In genomic region chr14:75561013-75561432, GRCh38 we compare ENCODE assay signal across 8 cellular contexts. TPM values are rescaled to one million over a fixed set of nuclear protein-coding genes. Genes with fewer than 3 reads are reported as not detected.
DNase-seq lines count a peak whose midpoint lies in the region; ATAC-seq, FAIRE-seq and TF ChIP-seq lines count a peak whose summit lies in the region.

No MANE protein-coding gene starts in this region.

- TF ChIP-seq POLR2A in GM12891 (IDR thresholded peaks at IDR 0.05; ENCODE audit: low read depth, low read length) = no peak

- WGBS in smooth muscle cell (ENCODE audit: low lambda C conversion rate) = 6% methylated on average over 6 of the region's 6 CpGs

- H3K27ac ChIP-seq in smooth muscle cell (ENCODE audit: low read depth) = no peak overlapping the region

- ATAC-seq in GM21515 (IDR thresholded peaks at IDR 0.05; ENCODE audit: unreplicated experiment) = no peak

- H3K36me3 ChIP-seq in smooth muscle cell (ENCODE audit: low read depth) = no peaks in the 10 kb centered on the region

- peaks cover 6% of the 10 kb centered on the region for H3K9me3 Mint-ChIP-seq in MCF 10A (ENCODE audit: unreplicated experiment)

- no peak overlapping the region for H3K9ac ChIP-seq in smooth muscle cell (ENCODE audit: low read depth)

- CTCF ChIA-PET in MCF 10A (lab: Yijun Ruan, JAX) = interaction anchor here (0.6 to 6.1 kb wide), 65 partner anchors 8 to 1149 kb away, joined by 3 to 95 read pairs (median 4); partner anchors contain the start of genes FLVCR2 and JDP2

- peak; percentile 78 for FAIRE-seq in GM12891 (lab: Jason Lieb, UNC)

- H3K36me3 Mint-ChIP-seq in MCF 10A (ENCODE audit: insufficient read depth, unreplicated experiment) = peaks cover 14% of the 10 kb centered on the region

- POLR2A ChIA-PET in MCF 10A (lab: Yijun Ruan, JAX) = interaction anchor here (0.6 to 2.8 kb wide), 31 partner anchors 11 to 435 kb away, joined by 3 to 19 read pairs (median 4); partner anchors contain the start of genes ERG28, JDP2, NEK9 and TTLL5

- H3K79me2 ChIP-seq in smooth muscle cell (ENCODE audit: low read depth) = no peaks in the 10 kb centered on the region

- no peak overlapping the region for H3K4me3 Mint-ChIP-seq in MCF 10A (ENCODE audit: unreplicated experiment)

- H2AFZ ChIP-seq in smooth muscle cell (ENCODE audit: low read depth) = no peak overlapping the region

- no peaks in the 10 kb centered on the region for H3K9me3 ChIP-seq in smooth muscle cell (replicated peaks; ENCODE audit: low read depth)

- no peaks in the 10 kb centered on the region for H3K27me3 ChIP-seq in smooth muscle cell (ENCODE audit: low read depth)

- no peak overlapping the region for H3K4me3 ChIP-seq in smooth muscle cell

- intact Hi-C loops in MCF 10A (cut with micrococcal nuclease) = loop anchor here (1.0 to 2.0 kb wide), 6 partner anchors 43 to 428 kb away; no protein-coding TSS in a partner anchor

- no peak overlapping the region for H3K27ac Mint-ChIP-seq in MCF 10A (ENCODE audit: low read depth, unreplicated experiment)

- TF ChIP-seq CTCF in MCF 10A (IDR thresholded peaks at IDR 0.05; ENCODE audit: unreplicated experiment) (peak; percentile 78), smooth muscle cell (IDR thresholded peaks at IDR 0.05; ENCODE audit: borderline replicate concordance, insufficient read depth, poor library complexity, severe bottlenecking) (peak; percentile 68)

- H3K4me1 Mint-ChIP-seq in MCF 10A (ENCODE audit: insufficient read depth, unreplicated experiment) = peaks cover 26% of the 10 kb centered on the region

- no peaks in the 10 kb centered on the region for H3K27me3 Mint-ChIP-seq in MCF 10A (ENCODE audit: insufficient read depth, unreplicated experiment)

- no peak overlapping the region for H3K4me2 ChIP-seq in smooth muscle cell

- DNase-seq in AG08395 (ENCODE audit: low spot score) (peak; percentile 89), GM12891 (ENCODE audit: insufficient read length, low spot score) (no peak), NCI-H1092 (lab: John Stamatoyannopoulos, UW) (peak; percentile 35), SKM-1 treated with dmso at 0.1 percent for 144 hours (lab: John Stamatoyannopoulos, UW; ENCODE audit: unreplicated experiment) (peak; percentile 16), MCF 10A (ENCODE audit: unreplicated experiment) (peak; percentile 93), iPS DF 4.7 (ENCODE audit: extremely low read depth, low spot score) (peak; percentile 75), smooth muscle cell (lab: John Stamatoyannopoulos, UW; ENCODE audit: unreplicated experiment) (no peak)

- H4K20me1 ChIP-seq in smooth muscle cell (ENCODE audit: low read depth) = no peaks in the 10 kb centered on the region

- no peaks in the 10 kb centered on the region for H3K4me1 ChIP-seq in smooth muscle cell (ENCODE audit: low read depth)

- no peaks in the 10 kb centered on the region for H3F3A ChIP-seq in smooth muscle cell (ENCODE audit: low read depth)

- no TSS peak for BruUV-seq in MCF 10A (replicated peaks; lab: Mats Ljungman, UMichigan)

TF ChIP-seq in GM12891, 5 proteins besides CTCF, POLR2A, EP300 and RAD21:
- TF ChIP-seq TAF1 (IDR thresholded peaks at IDR 0.05; ENCODE audit: low read depth, low read length) (no peak), PAX5 (IDR thresholded peaks at IDR 0.05; ENCODE audit: insufficient read depth, low read length, severe bottlenecking) (no peak), SPI1 (IDR thresholded peaks at IDR 0.05; ENCODE audit: low read depth, low read length) (no peak), POLR2AphosphoS5 (IDR thresholded peaks at IDR 0.05; ENCODE audit: low read depth, low read length) (no peak), POU2F2 (IDR thresholded peaks at IDR 0.05; ENCODE audit: low read depth, low read length) (no peak)

RNA-seq across cellular contexts. Expression of gene FLVCR2, which starts 17.4 kb away (rescaled TPM):
- 2.1 TPM for polyA plus RNA-seq in GM12891 (2012; ENCODE audit: low read depth, missing spikeins)
- total RNA-seq in MCF 10A (2022) (3.2 and 4.2 TPM in 2 replicates), smooth muscle cell (3.9 and 13.3 TPM in 2 replicates)
- 3.0 and 3.5 TPM in 2 replicates for polyA plus RNA-seq in smooth muscle cell

RNA-seq across cellular contexts. Expression of gene BATF, which starts 38.8 kb away (rescaled TPM):
- 74.9 TPM for polyA plus RNA-seq in GM12891 (2012; ENCODE audit: low read depth, missing spikeins)
- not detected in 2 replicates for total RNA-seq in MCF 10A (2022)
- not detected in 2 replicates for total RNA-seq in smooth muscle cell
- polyA plus RNA-seq in smooth muscle cell = not detected in 2 replicates

Comparison
In these comparisons a context has a peak if more than half of its experiments do, and no peak if none do; other contexts are left out.
1. DNase-seq: peak in AG08395 (single experiment), NCI-H1092 (single experiment), SKM-1 treated with dmso at 0.1 percent for 144 hours (single experiment), MCF 10A (single experiment) and iPS DF 4.7 (single experiment); none in GM12891 (single experiment) and smooth muscle cell (single experiment).